Comparison of ENCODE assay signal across 9 cellular contexts in genomic region chr19:17370026-17370587, GRCh38. TPM values are rescaled to one million over a fixed set of nuclear protein-coding genes. Genes with fewer than 3 reads are reported as not detected.
DNase-seq lines count a peak whose midpoint lies in the region; ATAC-seq and TF ChIP-seq lines count a peak whose summit lies in the region.
"Had no signal": no experiment of that assay in that cellular context is flagged by ENCODE, and none has a peak within 500 bp of the region (broad histone marks: within the 10 kb centered on the region; RNA-seq: fewer than 3 reads in every experiment).

No MANE protein-coding gene starts in this region.

- peak; percentile 84 for DNase-seq in GM12864 (ENCODE audit: low read depth)
- peak; percentile 92 for DNase-seq in NOMO-1 treated with DMSO at 0.1 percent for 48 hours (lab: John Stamatoyannopoulos, UW; ENCODE audit: unreplicated experiment)
- no peak for DNase-seq in right lobe of liver
- DNase-seq in NCI-H2171 treated with DMSO at 0.1 percent for 48 hours (lab: John Stamatoyannopoulos, UW) = no peak
- DNase-seq in WERI-Rb-1 = no peak
- DNase-seq in NCI-H748 (lab: John Stamatoyannopoulos, UW; ENCODE audit: unreplicated experiment) = no peak
- no peak for DNase-seq in vagina (ENCODE audit: extremely low spot score in 2 of 2)

- 20% methylated on average over 7 of the region's 8 CpGs for WGBS in right lobe of liver (ENCODE audit: insufficient coverage, low coverage, low lambda C conversion rate, missing lambda C conversion rate)

- ATAC-seq in GM21737 (IDR thresholded peaks at IDR 0.05; ENCODE audit: unreplicated experiment) (peak; percentile 69), right lobe of liver (peak; percentile 20 to 57 (median 42))

- H3K27ac ChIP-seq in right lobe of liver (no peak overlapping the region), WERI-Rb-1 (no peak overlapping the region), vagina (no peak overlapping the region)

- H3K4me3 ChIP-seq in GM12864 (ENCODE audit: low read depth, low read length) (peak overlapping the region; percentile 12; the same call in 1 of the 2 replicates), right lobe of liver (no peak overlapping the region), WERI-Rb-1 (ENCODE audit: low read depth, low read length) (no peak overlapping the region), vagina (no peak overlapping the region)

- TF ChIP-seq CTCF in GM12864 (IDR thresholded peaks at IDR 0.05; ENCODE audit: low read depth, low read length, missing control alignments) (no peak), right lobe of liver (IDR thresholded peaks at IDR 0.05) (no peak), WERI-Rb-1 (IDR thresholded peaks at IDR 0.05; ENCODE audit: low read depth, low read length) (no peak), vagina (IDR thresholded peaks at IDR 0.05) (no peak)

- no peaks in the 10 kb centered on the region for H3K36me3 ChIP-seq in right lobe of liver
- no peaks in the 10 kb centered on the region for H3K36me3 ChIP-seq in WERI-Rb-1
- no peaks in the 10 kb centered on the region for H3K36me3 ChIP-seq in vagina

- TF ChIP-seq POLR2A in right lobe of liver (IDR thresholded peaks at IDR 0.05) = no peak
- TF ChIP-seq POLR2A in vagina (IDR thresholded peaks at IDR 0.05) = no peak

- intact Hi-C loops in right lobe of liver (cut with DNase I) (no loop called here), vagina (cut with DNase I) (no loop called here)

- H3K4me1 ChIP-seq in right lobe of liver (no peaks in the 10 kb centered on the region), vagina (no peaks in the 10 kb centered on the region)

- H3K9me3 ChIP-seq in right lobe of liver = no peaks in the 10 kb centered on the region
- H3K9me3 ChIP-seq in WERI-Rb-1 (ENCODE audit: severe bottlenecking) = no peaks in the 10 kb centered on the region
- H3K9me3 ChIP-seq in vagina = no peaks in the 10 kb centered on the region

- no peaks in the 10 kb centered on the region for H3K27me3 ChIP-seq in right lobe of liver
- no peaks in the 10 kb centered on the region for H3K27me3 ChIP-seq in WERI-Rb-1 (ENCODE audit: insufficient read depth, low read depth, severe bottlenecking)
- no peaks in the 10 kb centered on the region for H3K27me3 ChIP-seq in vagina

RNA-seq across cellular contexts. Expression of gene PLVAP, which starts 7.0 kb away (rescaled TPM):
- total RNA-seq in right lobe of liver = 10 to 100 TPM in 1 of 6 experiments, 1 to 10 TPM in 4, under 1 TPM in 1; 0.78 to 16.6 (median 4.1) TPM
- total RNA-seq in vagina = 74.9 TPM

RNA-seq across cellular contexts. Expression of gene CCDC194, which starts 23.9 kb away (rescaled TPM):
- total RNA-seq in right lobe of liver = 1 to 10 TPM in 1 of 6 experiments, under 1 TPM in 3, not detected in 2; 0.26 to 1.2 (median 0.36) TPM
- total RNA-seq in vagina = not detected
- total RNA-seq: urinary bladder had no signal

RNA-seq across cellular contexts. Expression of gene GTPBP3, which starts 32.8 kb away (rescaled TPM):
- total RNA-seq in right lobe of liver (10 to 100 TPM; 10.3 to 23.6 (median 13.6) TPM), vagina (25.5 TPM)

RNA-seq across cellular contexts. Expression of gene BST2, which starts 35.3 kb away (rescaled TPM):
- 100 to 1,000 TPM in 3 of 6 experiments, 10 to 100 TPM in 3; 78.2 to 157 (median 96.2) TPM for total RNA-seq in right lobe of liver
- 88.4 TPM for total RNA-seq in vagina

RNA-seq across cellular contexts. Expression of gene ANO8, which starts 35.5 kb away (rescaled TPM):
- total RNA-seq in right lobe of liver = 1 to 10 TPM; 5.0 to 8.8 (median 6.6) TPM
- 10.3 TPM for total RNA-seq in vagina

Comparison
In these comparisons a context has a peak if more than half of its experiments do, and no peak if none do; other contexts are left out.
1. DNase-seq: peak in GM12864 (single experiment) and NOMO-1 treated with DMSO at 0.1 percent for 48 hours (single experiment); none in right lobe of liver (0 of 3), NCI-H2171 treated with DMSO at 0.1 percent for 48 hours (single experiment), WERI-Rb-1 (single experiment), NCI-H748 (single experiment) and vagina (0 of 2).